15 cellular contexts compared by ENCODE assay signal in the genomic region with DNA sequence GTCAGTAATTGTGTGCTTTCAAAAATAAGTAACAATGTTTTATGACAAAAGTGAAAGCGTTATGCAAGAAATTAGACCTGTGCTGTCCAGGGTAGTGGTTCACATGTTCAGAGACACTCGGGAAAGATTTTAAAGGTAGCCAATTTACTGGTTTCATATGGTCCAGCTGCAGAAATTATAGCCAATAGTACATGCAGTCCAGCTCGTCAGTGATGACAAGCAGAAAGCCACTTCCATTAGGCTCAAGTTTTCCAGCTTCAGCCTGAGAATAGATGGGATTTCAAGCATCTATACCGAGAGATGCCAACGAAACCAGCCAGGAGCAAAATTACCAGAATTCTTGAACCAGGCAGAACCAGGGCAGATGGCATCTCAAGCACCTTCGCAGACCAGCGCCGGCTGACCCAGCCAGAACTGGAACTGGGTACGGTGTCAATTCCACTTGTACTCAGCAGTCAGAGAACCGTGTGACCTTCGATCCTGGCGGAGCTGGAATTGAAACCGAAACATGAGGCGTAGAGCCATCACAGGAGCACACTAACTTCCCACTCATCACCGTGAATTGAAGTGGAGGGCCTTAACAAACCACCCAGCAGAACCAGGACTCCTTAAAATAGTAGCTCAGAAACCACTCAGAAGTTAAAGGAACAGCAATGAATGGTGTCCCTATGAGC.
"Had no signal": no experiment of that assay in that cellular context is flagged by ENCODE, and none has a peak within 500 bp of the region (broad histone marks: within the 10 kb centered on the region; RNA-seq: fewer than 3 reads in every experiment).

No MANE protein-coding gene starts in this region.

- H3K27ac Mint-ChIP-seq: mesothelial cell of epicardium had no signal

- H3K4me1 Mint-ChIP-seq: mesothelial cell of epicardium had no signal

- H3K36me3 ChIP-seq: brain microvascular endothelial cell, ovary, tibial nerve had no signal

- H3K36me3 Mint-ChIP-seq: mesothelial cell of epicardium had no signal

- H3K9me3 ChIP-seq: ovary, tibial nerve had no signal

- H3K4me3 Mint-ChIP-seq: mesothelial cell of epicardium had no signal

- H3K27me3 ChIP-seq: brain microvascular endothelial cell, foreskin keratinocyte, ovary, tibial nerve had no signal

- H3K27ac ChIP-seq: brain microvascular endothelial cell, foreskin keratinocyte, ovary, tibial nerve had no signal

- ATAC-seq: foreskin keratinocyte had no signal

- H3K4me1 ChIP-seq: foreskin keratinocyte, tibial nerve had no signal

- H3K4me3 ChIP-seq: lung, ovary, tibial nerve had no signal

- H3K9me3 Mint-ChIP-seq: mesothelial cell of epicardium had no signal

- DNase-seq: activated CD4-positive, CD25-positive, alpha-beta regulatory T cell; activated naive CD4-positive, alpha-beta T cell treated with Interleukin-2 at 50 U/mL for 16 hours; anterior cingulate cortex; brain microvascular endothelial cell; cerebellar nuclear complex; effector memory CD4-positive, alpha-beta T cell; foreskin keratinocyte; ovary; stimulated activated CD4-positive, alpha-beta T cell treated with anti-CD3 and anti-CD28 coated beads, Interleukin-15, amount 100 ng/mL, for 24 hours; stimulated activated CD4-positive, alpha-beta T cell treated with anti-CD3 and anti-CD28 coated beads, Interleukin-4, amount 100 ng/mL, for 1 hour; stimulated activated naive CD4-positive, alpha-beta T cell; SW 1271 had no signal
